In genomic region chr2:88329815-88330603, GRCh38 we compare ENCODE assay signal across 8 cellular contexts.
A peak's percentile ranks its signal among the peaks of the same experiment; 100 is the strongest.
DNase-seq lines count a peak whose midpoint lies in the region; ATAC-seq lines count a peak whose summit lies in the region.

No MANE protein-coding gene starts in this region.

- DNase-seq in NCI-H2196 treated with DMSO at 0.1 percent for 48 hours (lab: John Stamatoyannopoulos, UW; ENCODE audit: unreplicated experiment) (peak; percentile 55), iPS-NIHi7 (ENCODE audit: extremely low spot score) (peak; percentile 85), GM19238 (ENCODE audit: insufficient read length, low spot score) (no peak), CD1c-positive myeloid dendritic cell (ENCODE audit: extremely low spot score) (no peak), nucleus accumbens (lab: John Stamatoyannopoulos, UW) (no peak), T1000 (lab: John Stamatoyannopoulos, UW) (no peak)

- ATAC-seq in GM18907 (IDR thresholded peaks at IDR 0.05; ENCODE audit: unreplicated experiment) = peak; percentile 94
- ATAC-seq in HG02885 (IDR thresholded peaks at IDR 0.05; ENCODE audit: poor library complexity, unreplicated experiment) = peak; percentile 64

Comparison
In these comparisons a context has a peak if more than half of its experiments do, and no peak if none do; other contexts are left out.
1. DNase-seq: peak in NCI-H2196 treated with DMSO at 0.1 percent for 48 hours (single experiment) and iPS-NIHi7 (single experiment); none in GM19238 (single experiment), CD1c-positive myeloid dendritic cell (single experiment), nucleus accumbens (0 of 56) and T1000 (single experiment).